ENCODE assay signal across 8 cellular contexts in the genomic region with DNA sequence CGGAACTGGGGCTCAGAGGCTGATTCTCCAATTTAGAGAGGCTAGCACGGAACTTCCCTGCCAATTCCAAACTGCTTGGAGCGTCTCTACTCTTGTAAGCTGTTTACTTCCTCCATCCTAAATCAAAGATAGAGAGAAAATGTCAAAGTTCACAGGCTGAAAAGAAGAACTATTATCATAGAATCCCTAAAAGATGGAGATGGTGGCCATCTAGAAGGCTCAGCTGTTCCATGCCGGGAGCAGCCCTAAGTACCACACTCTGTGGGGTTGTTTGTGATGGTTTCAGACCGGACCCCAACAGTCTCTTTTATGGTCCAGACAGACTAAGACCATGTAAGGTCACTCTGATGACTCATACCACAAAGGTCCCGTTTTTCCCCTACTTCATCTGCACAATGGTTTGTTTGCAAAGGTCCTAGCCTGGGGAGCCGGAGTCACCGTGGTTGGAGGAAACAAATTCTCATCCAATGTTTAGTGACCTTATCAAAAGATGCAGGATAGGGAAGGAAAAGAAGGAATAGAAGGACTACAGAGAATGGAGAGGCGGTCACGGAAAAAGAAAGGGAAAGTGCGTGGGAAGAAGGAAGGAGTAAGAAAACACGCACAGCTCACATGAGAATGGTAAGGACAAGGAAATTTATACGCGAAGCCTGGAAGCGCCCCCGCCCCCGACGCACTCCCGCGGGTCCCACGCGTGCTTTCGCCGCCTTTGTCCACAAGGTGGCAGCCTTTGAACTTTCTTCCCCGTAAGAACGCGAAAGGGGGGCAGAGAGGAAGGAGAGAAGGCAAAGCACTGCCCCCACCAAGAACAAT. TPM values are rescaled to one million over a fixed set of nuclear protein-coding genes. Genes with fewer than 3 reads are reported as not detected.
DNase-seq lines count a peak whose midpoint lies in the region; ATAC-seq and TF ChIP-seq lines count a peak whose summit lies in the region.

No MANE protein-coding gene starts in this region.

- H3K27ac ChIP-seq in CD4-positive, alpha-beta T cell (ENCODE audit: low read depth, low read length), result no peak overlapping the region
- peak overlapping the region in 2 of 3 donors; percentile 43 to 75 for H3K27ac ChIP-seq in thyroid gland

- peaks cover 59% of the 10 kb centered on the region for H3K27me3 Mint-ChIP-seq in CD4-positive, alpha-beta T cell
- H3K27me3 Mint-ChIP-seq in activated T-cell treated with anti-CD3 and anti-CD28 coated beads, Interleukin-2, amount 50 U/mL, for 4 hours (ENCODE audit: low read depth), result peaks cover 53% of the 10 kb centered on the region
- peaks cover 35 to 42% of the 10 kb centered on the region in 2 donors for H3K27me3 Mint-ChIP-seq in natural killer cell (ENCODE audit: low read depth in 2 of 2)

- H3K36me3 ChIP-seq in HAP-1 (replicated peaks), result no peaks in the 10 kb centered on the region; the same call in 1 of the 2 replicates
- no peaks in the 10 kb centered on the region for H3K36me3 ChIP-seq in thyroid gland

- CTCF ChIA-PET in CD4-positive, alpha-beta T cell (lab: Charles Lee), result interaction anchor here (0.6 kb wide), 2 partner anchors 19 to 1676 kb away, joined by 3 read pairs; no protein-coding TSS in a partner anchor

- H3K4me1 Mint-ChIP-seq in CD4-positive, alpha-beta T cell (ENCODE audit: low read depth), result peaks cover 16% of the 10 kb centered on the region
- H3K4me1 Mint-ChIP-seq in activated T-cell treated with anti-CD3 and anti-CD28 coated beads, Interleukin-2, amount 50 U/mL, for 4 hours (ENCODE audit: low read depth), result peaks cover 13% of the 10 kb centered on the region
- H3K4me1 Mint-ChIP-seq in natural killer cell, result peaks cover 12 to 17% of the 10 kb centered on the region in 2 donors

- ATAC-seq in CD4-positive, alpha-beta T cell (ENCODE audit: poor library complexity), result peak; percentile 57
- peak; percentile 41 to 42 for ATAC-seq in activated T-cell treated with anti-CD3 and anti-CD28 coated beads, Interleukin-2, amount 50 U/mL, for 4 hours
- ATAC-seq in natural killer cell, result peak; percentile 64 to 78 (median 67)

- intact Hi-C loops in CD4-positive, alpha-beta T cell (cut with DNase I, micrococcal nuclease), result no loop called here
- intact Hi-C loops in natural killer cell (cut with micrococcal nuclease), result no loop called here
- intact Hi-C loops in thyroid gland (cut with DNase I), result loop anchor here (5.0 to 10.0 kb wide), 3 partner anchors 142 to 702 kb away; no protein-coding TSS in a partner anchor

- H3K9me3 Mint-ChIP-seq in CD4-positive, alpha-beta T cell, result no peaks in the 10 kb centered on the region
- H3K9me3 Mint-ChIP-seq in activated T-cell treated with anti-CD3 and anti-CD28 coated beads, Interleukin-2, amount 50 U/mL, for 4 hours, result no peaks in the 10 kb centered on the region
- no peaks in the 10 kb centered on the region for H3K9me3 Mint-ChIP-seq in natural killer cell

- H3K9me3 ChIP-seq in CD4-positive, alpha-beta T cell (ENCODE audit: control insufficient read depth, low read length), result no peaks in the 10 kb centered on the region
- H3K9me3 ChIP-seq in HAP-1 (no peaks in the 10 kb centered on the region), thyroid gland (no peaks in the 10 kb centered on the region)

- no peak overlapping the region for H3K27ac Mint-ChIP-seq in CD4-positive, alpha-beta T cell
- H3K27ac Mint-ChIP-seq in natural killer cell, result peak overlapping the region in 1 of 2 donors; percentile 49

- no peak for TF ChIP-seq POLR2A in thyroid gland (IDR thresholded peaks at IDR 0.05)

- peak; percentile 65 for TF ChIP-seq CTCF in CD4-positive, alpha-beta T cell (IDR thresholded peaks at IDR 0.05)
- peak; percentile 79 for TF ChIP-seq CTCF in fibroblast of the aortic adventitia (IDR thresholded peaks at IDR 0.05; ENCODE audit: insufficient read depth, low read length)
- peak; percentile 50 for TF ChIP-seq CTCF in natural killer cell (IDR thresholded peaks at IDR 0.05)
- peak; percentile 41 to 81 (median 68) for TF ChIP-seq CTCF in thyroid gland (IDR thresholded peaks at IDR 0.05)

- POLR2A ChIA-PET in CD4-positive, alpha-beta T cell (lab: Charles Lee), result no interaction called here

- peaks cover 48% of the 10 kb centered on the region for H3K27me3 ChIP-seq in CD4-positive, alpha-beta T cell (ENCODE audit: control insufficient read depth, insufficient read depth, low read length)
- peaks cover 17% of the 10 kb centered on the region for H3K27me3 ChIP-seq in HAP-1 (ENCODE audit: low read depth)
- H3K27me3 ChIP-seq in thyroid gland, result no peaks in the 10 kb centered on the region

- H3K4me3 Mint-ChIP-seq in CD4-positive, alpha-beta T cell, result peak overlapping the region; percentile 75
- H3K4me3 Mint-ChIP-seq in activated T-cell treated with anti-CD3 and anti-CD28 coated beads, Interleukin-2, amount 50 U/mL, for 4 hours, result peak overlapping the region; percentile 80
- H3K4me3 Mint-ChIP-seq in natural killer cell, result peak overlapping the region; percentile 83

- H3K4me3 ChIP-seq in HAP-1 (peak overlapping the region; percentile 92), fibroblast of the aortic adventitia (ENCODE audit: low read depth, low read length) (peak overlapping the region; percentile 93), thyroid gland (replicated peaks in 1 of 3) (peak overlapping the region; percentile 59 to 90 (median 82))

- peaks cover 3% of the 10 kb centered on the region; the same call in 1 of the 2 replicates for H3K4me1 ChIP-seq in HAP-1
- H3K4me1 ChIP-seq in thyroid gland, result peaks cover 17 to 23% of the 10 kb centered on the region in 2 donors

- in situ Hi-C loops in HAP-1 (cut with MboI; ENCODE audit: low sequenced_read_pairs), result loop anchor here (5.0 kb wide), 1 partner anchor 295 kb away; no protein-coding TSS in a partner anchor

- WGBS in thyroid gland, 2 donors, result 17 to 18% methylated on average over 27 of the region's 27 CpGs

- peak; percentile 5 to 58 (median 32) for DNase-seq in CD4-positive, alpha-beta T cell
- DNase-seq in HAP-1 (ENCODE audit: low spot score in 2 of 2), result peak; percentile 29 to 81
- peak; percentile 76 for DNase-seq in NCI-H82 treated with DMSO at 0.1 percent for 48 hours (lab: John Stamatoyannopoulos, UW; ENCODE audit: unreplicated experiment)
- peak; percentile 33 for DNase-seq in activated T-cell treated with anti-CD3 and anti-CD28 coated beads, Interleukin-2, amount 50 U/mL, for 4 hours
- DNase-seq in fibroblast of the aortic adventitia (ENCODE audit: low read depth), result peak; percentile 82
- peak; percentile 25 for DNase-seq in natural killer cell
- peak; percentile 65 to 75 for DNase-seq in thyroid gland
- no peak for DNase-seq in NCI-H774 (lab: John Stamatoyannopoulos, UW)

- H3K36me3 Mint-ChIP-seq in CD4-positive, alpha-beta T cell (ENCODE audit: low read depth), result no peaks in the 10 kb centered on the region
- no peaks in the 10 kb centered on the region for H3K36me3 Mint-ChIP-seq in activated T-cell treated with anti-CD3 and anti-CD28 coated beads, Interleukin-2, amount 50 U/mL, for 4 hours (ENCODE audit: insufficient read depth)
- no peaks in the 10 kb centered on the region for H3K36me3 Mint-ChIP-seq in natural killer cell

RNA-seq across cellular contexts. Expression of a gene that starts 0.5 kb away (rescaled TPM):
- total RNA-seq in CD4-positive, alpha-beta T cell, result not detected
- total RNA-seq in activated T-cell treated with anti-CD3 and anti-CD28 coated beads, Interleukin-2, amount 50 U/mL, for 4 hours, result under 1 TPM; 0.40 to 0.79 (median 0.43) TPM
- total RNA-seq in fibroblast of the aortic adventitia (ENCODE audit: low replicate concordance) (31.5 and 61.5 TPM in 2 replicates), natural killer cell (not detected), thyroid gland (100 to 1,000 TPM in 1 of 4 donors, 10 to 100 TPM in 3; 56.4 to 103 (median 79.3) TPM)

RNA-seq across cellular contexts. Expression of a gene that starts 38.1 kb away (rescaled TPM):
- total RNA-seq in CD4-positive, alpha-beta T cell, result not detected
- total RNA-seq in activated T-cell treated with anti-CD3 and anti-CD28 coated beads, Interleukin-2, amount 50 U/mL, for 4 hours, result not detected
- total RNA-seq in fibroblast of the aortic adventitia (ENCODE audit: low replicate concordance), result not detected in 2 replicates
- not detected for total RNA-seq in natural killer cell
- not detected for total RNA-seq in thyroid gland

RNA-seq across cellular contexts. Expression of a gene that starts 59.8 kb away (rescaled TPM):
- not detected for total RNA-seq in CD4-positive, alpha-beta T cell
- total RNA-seq in activated T-cell treated with anti-CD3 and anti-CD28 coated beads, Interleukin-2, amount 50 U/mL, for 4 hours, result not detected
- total RNA-seq in fibroblast of the aortic adventitia (ENCODE audit: low replicate concordance) (not detected in 2 replicates), natural killer cell (not detected), thyroid gland (not detected)

Comparison
In these comparisons a context has a peak if more than half of its experiments do, and no peak if none do; other contexts are left out.
1. RNA of a gene that starts 0.5 kb away (total RNA-seq): 56.4 to 103 TPM in thyroid gland and 31.5 to 61.5 TPM in fibroblast of the aortic adventitia; 0.40 to 0.79 TPM in activated T-cell treated with anti-CD3 and anti-CD28 coated beads, Interleukin-2, amount 50 U/mL, for 4 hours, not detected in CD4-positive, alpha-beta T cell and not detected in natural killer cell; every median in the first group is over 10 times any median in the second.
2. Peak in every context shown above with its lines, with median percentiles within 50 percentile points of each other: ATAC-seq, H3K4me3 Mint-ChIP-seq, CTCF ChIP-seq and H3K4me3 ChIP-seq.